26 cellular contexts compared by ENCODE assay signal in the genomic region with DNA sequence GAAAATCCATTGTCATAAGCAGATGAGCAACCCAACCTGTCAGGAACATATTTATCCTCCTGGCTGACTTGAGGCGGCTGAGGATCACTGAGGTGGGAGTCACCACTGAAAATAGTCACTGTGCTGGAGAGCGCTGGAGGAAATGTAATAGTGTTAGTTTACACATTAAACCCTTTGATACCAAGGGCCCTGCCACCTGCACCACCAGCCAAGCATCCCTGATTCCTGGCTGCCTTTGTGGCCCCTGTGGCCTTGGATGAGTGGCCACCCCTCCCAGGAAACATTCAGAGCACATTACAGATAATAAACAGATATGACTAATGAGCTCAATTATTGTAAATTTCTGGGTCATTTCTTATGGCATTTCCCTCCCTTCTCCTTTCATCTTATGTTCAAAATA.
DNase-seq lines count a peak whose midpoint lies in the region; TF ChIP-seq lines count a peak whose summit lies in the region.
"Had no signal": no experiment of that assay in that cellular context is flagged by ENCODE, and none has a peak within 500 bp of the region (broad histone marks: within the 10 kb centered on the region; RNA-seq: fewer than 3 reads in every experiment).

No MANE protein-coding gene starts in this region.

- no peak for TF ChIP-seq POLR2A in thyroid gland (IDR thresholded peaks at IDR 0.05)

- H3K9ac ChIP-seq in neural progenitor cell = no peak overlapping the region
- H3K9ac ChIP-seq: BLaER1, KMS-11 had no signal

- peaks cover 7% of the 10 kb centered on the region for H3K9me3 Mint-ChIP-seq in neural progenitor cell
- H3K9me3 Mint-ChIP-seq in CD4-positive, alpha-beta memory T cell = peaks cover 0 to 8% (median 5%) of the 10 kb centered on the region in 8 donors
- H3K9me3 Mint-ChIP-seq: GM23338 had no signal

- intact Hi-C loops in thyroid gland (cut with DNase I) = no loop called here
- intact Hi-C loops in CD4-positive, alpha-beta memory T cell (cut with micrococcal nuclease) = no loop called here

- H4K20me1 ChIP-seq in neural progenitor cell (ENCODE audit: low read depth) = no peaks in the 10 kb centered on the region
- H4K20me1 ChIP-seq: BLaER1 had no signal

- 90 to 100% methylated on average over 2 of the region's 2 CpGs for WGBS in thyroid gland, 2 donors

- no peak overlapping the region for H2AFZ ChIP-seq in neural progenitor cell (replicated peaks)
- H2AFZ ChIP-seq: GM23338, PC-9 had no signal

- H3K27me3 ChIP-seq in neural progenitor cell (no peaks in the 10 kb centered on the region), thyroid gland (no peaks in the 10 kb centered on the region)
- H3K27me3 ChIP-seq in CD4-positive, alpha-beta memory T cell (ENCODE audit: insufficient read depth, low read length) = no peaks in the 10 kb centered on the region
- H3K27me3 ChIP-seq: BLaER1, SJSA1 had no signal

- H3F3A ChIP-seq in neural progenitor cell (ENCODE audit: low read depth) = no peaks in the 10 kb centered on the region

- POLR2A ChIA-PET in CD4-positive, alpha-beta memory T cell (lab: Charles Lee; ENCODE audit: partially characterized antibody) = no interaction called here

- H3K36me3 ChIP-seq in neural progenitor cell (no peaks in the 10 kb centered on the region), thyroid gland (no peaks in the 10 kb centered on the region)
- H3K36me3 ChIP-seq in CD4-positive, alpha-beta memory T cell (ENCODE audit: insufficient read depth, low read length) = no peaks in the 10 kb centered on the region
- H3K36me3 ChIP-seq: BLaER1, SJSA1 had no signal

- TF ChIP-seq CTCF in neural progenitor cell (IDR thresholded peaks at IDR 0.05) (no peak), thyroid gland (IDR thresholded peaks at IDR 0.05) (no peak)

- in situ Hi-C loops in ACHN (cut with HindIII; ENCODE audit: low pct_ligation_motif_present, low pct_unique_long_range_greater_than_20kb, low sequenced_read_pairs) = no loop called here

- peaks cover 6% of the 10 kb centered on the region for H3K27me3 Mint-ChIP-seq in neural progenitor cell (ENCODE audit: insufficient read depth, low read depth)
- H3K27me3 Mint-ChIP-seq in CD4-positive, alpha-beta memory T cell = no peaks in the 10 kb centered on the region
- H3K27me3 Mint-ChIP-seq: CD4-positive, CD25-positive, alpha-beta regulatory T cell had no signal

- H3K27ac ChIP-seq in neural progenitor cell (no peak overlapping the region), thyroid gland (no peak overlapping the region)
- no peak overlapping the region for H3K27ac ChIP-seq in CD4-positive, alpha-beta memory T cell (ENCODE audit: low read depth, low read length)
- H3K27ac ChIP-seq: BLaER1, HL-60, KMS-11, PC-9, SJSA1 had no signal

- no peaks in the 10 kb centered on the region for H3K36me3 Mint-ChIP-seq in neural progenitor cell
- H3K36me3 Mint-ChIP-seq in CD4-positive, alpha-beta memory T cell = no peaks in the 10 kb centered on the region
- H3K36me3 Mint-ChIP-seq: CD4-positive, CD25-positive, alpha-beta regulatory T cell; IgD-negative memory B cell had no signal

- H3K27ac Mint-ChIP-seq in neural progenitor cell = peak overlapping the region; percentile 2
- H3K27ac Mint-ChIP-seq in CD4-positive, alpha-beta memory T cell = no peak overlapping the region
- H3K27ac Mint-ChIP-seq: CD4-positive, CD25-positive, alpha-beta regulatory T cell; GM23338 had no signal

- DNase-seq in ACHN = peak; percentile 67
- peak; percentile 56 for DNase-seq in NCI-H2029 treated with DMSO at 0.1 percent for 48 hours (lab: John Stamatoyannopoulos, UW)
- peak; percentile 40 for DNase-seq in glomerular visceral epithelial cell (ENCODE audit: extremely low spot score)
- DNase-seq in neural progenitor cell (ENCODE audit: low spot score) = no peak
- DNase-seq in thyroid gland = no peak
- no peak for DNase-seq in activated CD4-positive, alpha-beta T cell treated with anti-CD3 and anti-CD28 coated beads, Interleukin-2, amount 50 U/mL, for 48 hours
- DNase-seq in CD4-positive, alpha-beta memory T cell = no peak
- DNase-seq: CD4-positive, CD25-positive, alpha-beta regulatory T cell; DMS53; EL; GDM1; HCEC 1CT; MM.1S; NCI-H2081; NCI-H345; NCI-H510A treated with DMSO at 0.1 percent for 48 hours; PC-9; Right ventricle myocardium superior; RPMI8226 had no signal

- H3K4me3 ChIP-seq in neural progenitor cell = no peak overlapping the region
- no peak overlapping the region for H3K4me3 ChIP-seq in thyroid gland (replicated peaks in 1 of 3)
- H3K4me3 ChIP-seq in CD4-positive, alpha-beta memory T cell (ENCODE audit: low read length in 2 of 2) = no peak overlapping the region
- H3K4me3 ChIP-seq: BLaER1, GM12878, GM23338, PC-9, SJSA1 had no signal

- H3K4me2 ChIP-seq in neural progenitor cell = no peak overlapping the region
- H3K4me2 ChIP-seq: BLaER1, GM23338, KMS-11, PC-9 had no signal

- H3K79me2 ChIP-seq in neural progenitor cell (ENCODE audit: low read depth) = no peaks in the 10 kb centered on the region

- no peak overlapping the region for H3K4me3 Mint-ChIP-seq in neural progenitor cell
- H3K4me3 Mint-ChIP-seq in CD4-positive, alpha-beta memory T cell = no peak overlapping the region
- H3K4me3 Mint-ChIP-seq: GM23338, IgD-negative memory B cell had no signal

- H3K4me1 ChIP-seq in neural progenitor cell = no peaks in the 10 kb centered on the region
- H3K4me1 ChIP-seq in thyroid gland = no peaks in the 10 kb centered on the region
- H3K4me1 ChIP-seq in CD4-positive, alpha-beta memory T cell (ENCODE audit: insufficient read depth, low read length) = no peaks in the 10 kb centered on the region
- H3K4me1 ChIP-seq: BLaER1, SJSA1 had no signal

- H3K4me1 Mint-ChIP-seq in neural progenitor cell = peaks cover 20% of the 10 kb centered on the region
- no peaks in the 10 kb centered on the region for H3K4me1 Mint-ChIP-seq in CD4-positive, alpha-beta memory T cell
- H3K4me1 Mint-ChIP-seq: CD4-positive, CD25-positive, alpha-beta regulatory T cell; GM23338 had no signal

- CTCF ChIA-PET in CD4-positive, alpha-beta memory T cell (lab: Charles Lee; ENCODE audit: partially characterized antibody) = no interaction called here

- H3K9me3 ChIP-seq in neural progenitor cell (ENCODE audit: low read depth) (no peaks in the 10 kb centered on the region), thyroid gland (no peaks in the 10 kb centered on the region)
- no peaks in the 10 kb centered on the region for H3K9me3 ChIP-seq in CD4-positive, alpha-beta memory T cell (ENCODE audit: control insufficient read depth in 1 of 2, low read length in 2 of 2)
- H3K9me3 ChIP-seq: BLaER1, SJSA1 had no signal

Comparison
In these comparisons a context has a peak if more than half of its experiments do, and no peak if none do; other contexts are left out.
1. DNase-seq: peak in ACHN (single experiment), NCI-H2029 treated with DMSO at 0.1 percent for 48 hours (single experiment) and glomerular visceral epithelial cell (single experiment); none in neural progenitor cell (single experiment), thyroid gland (0 of 2), activated CD4-positive, alpha-beta T cell treated with anti-CD3 and anti-CD28 coated beads, Interleukin-2, amount 50 U/mL, for 48 hours (0 of 2) and CD4-positive, alpha-beta memory T cell (0 of 5).